8 cellular contexts compared by ENCODE assay signal in the genomic region with DNA sequence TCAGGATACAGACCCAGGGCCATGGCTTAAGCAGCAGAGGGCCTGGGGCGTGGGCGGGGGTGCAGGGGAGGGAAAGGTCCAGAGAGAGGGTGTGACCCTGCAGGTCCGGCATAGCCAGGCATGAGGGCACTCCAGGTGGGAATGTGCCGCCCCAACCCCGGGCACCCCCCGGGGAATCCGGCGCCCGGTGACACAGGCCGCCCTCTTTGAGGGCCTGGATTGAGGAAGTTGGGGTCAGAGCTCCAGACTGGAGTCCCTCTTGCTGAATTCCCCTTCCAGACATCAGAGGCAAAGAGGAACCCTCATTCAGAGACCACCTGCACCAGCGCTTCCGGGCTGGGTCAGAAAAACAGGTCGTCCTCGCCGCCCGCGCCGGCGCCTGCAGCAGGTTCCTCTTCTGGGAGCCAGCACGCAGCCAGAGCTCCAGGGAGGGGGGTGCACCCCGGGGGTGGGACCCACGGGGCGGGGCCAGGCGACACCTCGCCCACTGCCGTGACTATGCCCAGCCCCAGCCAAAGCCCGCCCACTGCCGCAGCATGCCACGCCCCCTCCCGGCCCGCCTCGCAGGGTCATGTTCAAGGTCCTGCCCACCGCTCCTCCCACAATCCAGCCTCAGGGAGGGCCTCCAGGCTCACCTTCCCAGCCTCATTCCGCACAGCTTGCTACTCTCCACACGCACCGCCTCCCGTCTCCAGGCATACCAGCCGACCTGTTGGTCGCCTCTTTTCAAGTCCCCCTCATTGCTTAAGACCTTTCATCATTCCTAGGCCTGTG.
DNase-seq lines count a peak whose midpoint lies in the region; ATAC-seq and TF ChIP-seq lines count a peak whose summit lies in the region.

No MANE protein-coding gene starts in this region.

- no peaks in the 10 kb centered on the region for H3K36me3 ChIP-seq in mucosa of descending colon (ENCODE audit: low read depth)

- no peak overlapping the region for H3K4me3 ChIP-seq in mucosa of descending colon

- TF ChIP-seq CTCF in mucosa of descending colon (IDR thresholded peaks at IDR 0.05) = no peak

- peaks cover 19% of the 10 kb centered on the region for H3K4me1 ChIP-seq in mucosa of descending colon (ENCODE audit: low read depth)

- no peak overlapping the region for H3K4me3 Mint-ChIP-seq in activated CD4-positive, alpha-beta memory T cell treated with anti-CD3 and anti-CD28 coated beads, Interleukin-2, amount 10 ng/mL, durations not matched to agents 7 days and 5 days
- H3K4me3 Mint-ChIP-seq in effector memory CD8-positive, alpha-beta T cell = peak overlapping the region; percentile 70

- no peaks in the 10 kb centered on the region for H3K9me3 ChIP-seq in mucosa of descending colon

- H3K4me1 Mint-ChIP-seq in activated CD4-positive, alpha-beta memory T cell treated with anti-CD3 and anti-CD28 coated beads, Interleukin-2, amount 10 ng/mL, durations not matched to agents 7 days and 5 days = peaks cover 41% of the 10 kb centered on the region
- H3K4me1 Mint-ChIP-seq in effector memory CD8-positive, alpha-beta T cell (ENCODE audit: low read depth in 2 of 2) = peaks cover 28 to 41% of the 10 kb centered on the region in 2 donors

- H3K27me3 Mint-ChIP-seq in activated CD4-positive, alpha-beta memory T cell treated with anti-CD3 and anti-CD28 coated beads, Interleukin-2, amount 10 ng/mL, durations not matched to agents 7 days and 5 days = peaks cover 14% of the 10 kb centered on the region
- H3K27me3 Mint-ChIP-seq in effector memory CD8-positive, alpha-beta T cell = no peaks in the 10 kb centered on the region

- ATAC-seq in GM18498 (IDR thresholded peaks at IDR 0.05; ENCODE audit: unreplicated experiment) = peak; percentile 89
- ATAC-seq in HG02798 (IDR thresholded peaks at IDR 0.05; ENCODE audit: poor library complexity, unreplicated experiment) = peak; percentile 63
- ATAC-seq in effector memory CD8-positive, alpha-beta T cell (replicated peaks) = peak; percentile 84
- ATAC-seq in mucosa of descending colon = peak; percentile 97

- CTCF ChIA-PET in activated CD4-positive, alpha-beta memory T cell treated with anti-CD3 and anti-CD28 coated beads, Interleukin-2, amount 10 ng/mL, durations not matched to agents 7 days and 5 days (lab: Charles Lee) = no interaction called here

- no peaks in the 10 kb centered on the region for H3K9me3 Mint-ChIP-seq in activated CD4-positive, alpha-beta memory T cell treated with anti-CD3 and anti-CD28 coated beads, Interleukin-2, amount 10 ng/mL, durations not matched to agents 7 days and 5 days
- no peaks in the 10 kb centered on the region for H3K9me3 Mint-ChIP-seq in effector memory CD8-positive, alpha-beta T cell

- DNase-seq in NCI-H2107 (lab: John Stamatoyannopoulos, UW) (peak; percentile 87), mucosa of descending colon (peak; percentile 98 to 100 (median 99)), COR-L47 (lab: John Stamatoyannopoulos, UW) (no peak)
- DNase-seq in activated CD4-positive, alpha-beta memory T cell treated with anti-CD3 and anti-CD28 coated beads, Interleukin-2, amount 10 ng/mL, durations not matched to agents 7 days and 5 days = peak; percentile 37
- DNase-seq in effector memory CD8-positive, alpha-beta T cell = peak; percentile 46 to 76 (median 75)
- peak; percentile 56 to 62 for DNase-seq in stimulated activated CD8-positive, alpha-beta memory T cell treated with anti-CD3 and anti-CD28 coated beads, Interleukin-2, amount 100 ng/mL, for 1 hour (ENCODE audit: low read depth in 2 of 2)

- POLR2A ChIA-PET in activated CD4-positive, alpha-beta memory T cell treated with anti-CD3 and anti-CD28 coated beads, Interleukin-2, amount 10 ng/mL, durations not matched to agents 7 days and 5 days (lab: Charles Lee) = interaction anchor here (2.3 kb wide), 1 partner anchor 98 kb away, joined by 8 read pairs; the partner anchor contains the start of gene ID2

- no peak overlapping the region for H3K27ac Mint-ChIP-seq in activated CD4-positive, alpha-beta memory T cell treated with anti-CD3 and anti-CD28 coated beads, Interleukin-2, amount 10 ng/mL, durations not matched to agents 7 days and 5 days
- no peak overlapping the region for H3K27ac Mint-ChIP-seq in effector memory CD8-positive, alpha-beta T cell

- H3K36me3 Mint-ChIP-seq in activated CD4-positive, alpha-beta memory T cell treated with anti-CD3 and anti-CD28 coated beads, Interleukin-2, amount 10 ng/mL, durations not matched to agents 7 days and 5 days (ENCODE audit: low read depth) = no peaks in the 10 kb centered on the region
- no peaks in the 10 kb centered on the region for H3K36me3 Mint-ChIP-seq in effector memory CD8-positive, alpha-beta T cell (ENCODE audit: insufficient read depth)

- intact Hi-C loops in mucosa of descending colon (cut with DNase I, micrococcal nuclease) = no loop called here
